21 cellular contexts compared by ENCODE assay signal in genomic region chr10:34551295-34551694, GRCh38.
"Had no signal": no experiment of that assay in that cellular context is flagged by ENCODE, and none has a peak within 500 bp of the region (broad histone marks: within the 10 kb centered on the region; RNA-seq: fewer than 3 reads in every experiment).

No MANE protein-coding gene starts in this region.

- H3K4me3 ChIP-seq: MG63, SJCRH30 had no signal

- H3K27me3 ChIP-seq: MG63, SJCRH30 had no signal

- H3K4me1 ChIP-seq: SJCRH30 had no signal

- H3K27ac ChIP-seq: HL-60, SJCRH30 had no signal

- ATAC-seq: Panc1, PC-3, Right ventricle myocardium inferior, SK-N-SH treated with all-trans-retinoic acid at 6 μM for 48 hours had no signal

- H3K9me3 ChIP-seq: MG63, SJCRH30 had no signal

- H3K36me3 ChIP-seq: MG63, SJCRH30 had no signal

- DNase-seq: IMR-90, Karpas-422, KG1, MG63, NCI-H1092, NCI-H1105 treated with DMSO at 0.1 percent for 48 hours, NCI-H1417 treated with DMSO at 0.1 percent for 48 hours, NCI-H146, NCI-H187 treated with DMSO at 0.1 percent for 48 hours, NCI-H2029 treated with DMSO at 0.1 percent for 48 hours, NCI-H2227 treated with DMSO at 0.1 percent for 48 hours, NCI-H524, NCI-H748 treated with DMSO at 0.1 percent for 48 hours, PC-3, SHP77 treated with DMSO at 0.1 percent for 48 hours, SJCRH30, T-helper 1 cell had no signal
